ENCODE assay signal across 2 cellular contexts in genomic region chr10:13709931-13710690, GRCh38.
TF ChIP-seq lines count a peak whose summit lies in the region.

No MANE protein-coding gene starts in this region.

TF ChIP-seq in IMR-90, 13 proteins besides CTCF, POLR2A, EP300 and RAD21:
- TF ChIP-seq MXI1 (IDR thresholded peaks at IDR 0.05; ENCODE audit: borderline replicate concordance, low read depth, low read length), result no peak
- no peak for TF ChIP-seq BHLHE40 (IDR thresholded peaks at IDR 0.05; ENCODE audit: low read depth, low read length)
- no peak for TF ChIP-seq FOS (IDR thresholded peaks at IDR 0.05; ENCODE audit: low read depth, low read length)
- no peak for TF ChIP-seq NFE2L2 (IDR thresholded peaks at IDR 0.05; ENCODE audit: low read depth, low read length)
- TF ChIP-seq RCOR1 (IDR thresholded peaks at IDR 0.05; ENCODE audit: insufficient replicate concordance, low read length), result no peak
- TF ChIP-seq MAZ (IDR thresholded peaks at IDR 0.05; ENCODE audit: borderline replicate concordance, low read depth, low read length), result no peak
- TF ChIP-seq ELK1 (IDR thresholded peaks at IDR 0.05; ENCODE audit: borderline replicate concordance, low read depth, low read length), result no peak
- TF ChIP-seq RFX5 (IDR thresholded peaks at IDR 0.05; ENCODE audit: low read depth, low read length), result no peak
- no peak for TF ChIP-seq MAFK (IDR thresholded peaks at IDR 0.05; ENCODE audit: low read depth, low read length)
- TF ChIP-seq SMC3 (IDR thresholded peaks at IDR 0.05; ENCODE audit: low read depth, low read length), result no peak
- TF ChIP-seq CHD1 (IDR thresholded peaks at IDR 0.05; ENCODE audit: low read depth, low read length), result no peak
- TF ChIP-seq USF2 (IDR thresholded peaks at IDR 0.05; ENCODE audit: low read depth, low read length), result no peak
- TF ChIP-seq CEBPB (IDR thresholded peaks at IDR 0.05; ENCODE audit: low read depth, low read length), result no peak

TF ChIP-seq in H1, 55 proteins besides CTCF, POLR2A, EP300 and RAD21:
- TF ChIP-seq JUND (IDR thresholded peaks at IDR 0.05; ENCODE audit: low read length), result no peak
- TF ChIP-seq RNF2 (IDR thresholded peaks at IDR 0.05; ENCODE audit: borderline replicate concordance, low read depth, low read length, missing control alignments, poor library complexity, severe bottlenecking), result no peak
- TF ChIP-seq SP2 (IDR thresholded peaks at IDR 0.05; ENCODE audit: low read length), result no peak
- TF ChIP-seq RXRA (IDR thresholded peaks at IDR 0.05; ENCODE audit: insufficient read depth, low read depth, low read length), result no peak
- no peak for TF ChIP-seq ZNF274 (IDR thresholded peaks at IDR 0.05; ENCODE audit: borderline replicate concordance, extremely low read depth, low read length)
- TF ChIP-seq KDM4A (IDR thresholded peaks at IDR 0.05; ENCODE audit: low read depth, low read length, severe bottlenecking), result no peak
- no peak for TF ChIP-seq NRF1 (IDR thresholded peaks at IDR 0.05; ENCODE audit: low read depth, low read length)
- TF ChIP-seq CHD7 (IDR thresholded peaks at IDR 0.05; ENCODE audit: insufficient replicate concordance, low read length), result no peak
- TF ChIP-seq CEBPB (IDR thresholded peaks at IDR 0.05; ENCODE audit: low read depth, low read length), result no peak
- no peak for TF ChIP-seq CTBP2 (IDR thresholded peaks at IDR 0.05; ENCODE audit: borderline replicate concordance, insufficient read depth, insufficient read length, low read length)
- no peak for TF ChIP-seq BACH1 (IDR thresholded peaks at IDR 0.05; ENCODE audit: low read length)
- TF ChIP-seq SP1 (IDR thresholded peaks at IDR 0.05; ENCODE audit: low read depth, low read length), result no peak
- no peak for TF ChIP-seq ASH2L (IDR thresholded peaks at IDR 0.05; ENCODE audit: low read length)
- TF ChIP-seq TAF7 (optimal IDR thresholded peaks at IDR 0.05; ENCODE audit: borderline replicate concordance, low read depth, low read length), result no peak
- TF ChIP-seq POU5F1 (IDR thresholded peaks at IDR 0.05; ENCODE audit: low read depth, low read length), result no peak
- TF ChIP-seq SIX5 (IDR thresholded peaks at IDR 0.05; ENCODE audit: low read depth, low read length), result no peak
- TF ChIP-seq SUZ12 (IDR thresholded peaks at IDR 0.05; ENCODE audit: low read length), result no peak
- no peak for TF ChIP-seq GABPA (IDR thresholded peaks at IDR 0.05; ENCODE audit: borderline replicate concordance, insufficient read depth, low read length)
TF ChIP-seq in H1: peak in this region for 0.
